In genomic region chr3:55320928-55321327, GRCh38 we compare ENCODE assay signal across 9 cellular contexts.
"Had no signal": no experiment of that assay in that cellular context is flagged by ENCODE, and none has a peak within 500 bp of the region (broad histone marks: within the 10 kb centered on the region; RNA-seq: fewer than 3 reads in every experiment).

No MANE protein-coding gene starts in this region.

- H3K4me3 ChIP-seq: GM23248, HAP-1 had no signal

- H3K9me3 ChIP-seq: HAP-1 had no signal

- ATAC-seq: HCT116, HepG2 had no signal

- H3K36me3 ChIP-seq: HAP-1 had no signal

- H3K27ac Mint-ChIP-seq: HFFc6 had no signal

- H3K27ac ChIP-seq: GM23248, HL-60 had no signal

- H3K4me3 Mint-ChIP-seq: HFFc6 had no signal

- H3K9me3 Mint-ChIP-seq: HFFc6 had no signal

- DNase-seq: GM23248, GOT3, H7, HFFc6, KBM-7 had no signal

- H3K4me1 ChIP-seq: HAP-1 had no signal
